Comparison of ENCODE assay signal across 19 cellular contexts in genomic region chr5:113166285-113166684, GRCh38.
DNase-seq lines count a peak whose midpoint lies in the region; FAIRE-seq and TF ChIP-seq lines count a peak whose summit lies in the region.
"Had no signal": no experiment of that assay in that cellular context is flagged by ENCODE, and none has a peak within 500 bp of the region (broad histone marks: within the 10 kb centered on the region; RNA-seq: fewer than 3 reads in every experiment).

No MANE protein-coding gene starts in this region.

- no peaks in the 10 kb centered on the region for H3K27me3 Mint-ChIP-seq in endodermal cell (ENCODE audit: insufficient read depth)
- no peaks in the 10 kb centered on the region for H3K27me3 Mint-ChIP-seq in neural progenitor cell (ENCODE audit: insufficient read depth, low read depth)
- H3K27me3 Mint-ChIP-seq: activated CD4-positive, alpha-beta T cell treated with anti-CD3 and anti-CD28 coated beads for 36 hours had no signal

- H3K9me3 Mint-ChIP-seq in endodermal cell (no peaks in the 10 kb centered on the region), neural progenitor cell (no peaks in the 10 kb centered on the region)
- H3K9me3 Mint-ChIP-seq: activated naive CD4-positive, alpha-beta T cell treated with anti-CD3 and anti-CD28 coated beads for 36 hours; H9; T-helper 2 cell treated with Interferon-gamma antibody and Interleukin-4, amounts not matched to agents 5 μg/mL and 100 μg/mL, for 36 hours had no signal

- TF ChIP-seq CTCF in endodermal cell (conservative IDR thresholded peaks at IDR 0.05) = no peak
- TF ChIP-seq CTCF in RWPE1 (conservative IDR thresholded peaks at IDR 0.05; ENCODE audit: low read depth) = no peak
- TF ChIP-seq CTCF in neural progenitor cell (IDR thresholded peaks at IDR 0.05) = no peak

- no peak overlapping the region for H2AFZ ChIP-seq in neural progenitor cell (replicated peaks)

- 90% methylated on average over 4 of the region's 4 CpGs for WGBS in endodermal cell (ENCODE audit: insufficient coverage in 1 of 2, insufficient read length in 1 of 2), 2 experiments

- H3K4me1 ChIP-seq in HUES48 (ENCODE audit: control insufficient read depth, insufficient read depth, low read length) (peaks cover 25% of the 10 kb centered on the region), endodermal cell (ENCODE audit: control insufficient read depth, insufficient read depth, low read length) (peaks cover 33% of the 10 kb centered on the region), neural progenitor cell (peaks cover 16% of the 10 kb centered on the region)

- peak; percentile 66 for FAIRE-seq in islet of Langerhans (lab: Jason Lieb, UNC)

- H3K79me2 ChIP-seq in neural progenitor cell (ENCODE audit: low read depth) = no peaks in the 10 kb centered on the region

- no peaks in the 10 kb centered on the region for H3K36me3 ChIP-seq in HUES48 (ENCODE audit: control insufficient read depth, insufficient read depth, low read length)
- H3K36me3 ChIP-seq in endodermal cell (ENCODE audit: control insufficient read depth, insufficient read depth, low read length) = peaks cover 53% of the 10 kb centered on the region
- H3K36me3 ChIP-seq in neural progenitor cell = no peaks in the 10 kb centered on the region
- H3K36me3 ChIP-seq: gastroesophageal sphincter, MG63 had no signal

- no peak overlapping the region for H3K4me3 ChIP-seq in HUES48 (ENCODE audit: low read depth, low read length)
- no peak overlapping the region for H3K4me3 ChIP-seq in endodermal cell (ENCODE audit: low read length)
- H3K4me3 ChIP-seq in neural progenitor cell = no peak overlapping the region
- H3K4me3 ChIP-seq: gastroesophageal sphincter, MG63 had no signal

- H3K36me3 Mint-ChIP-seq in endodermal cell (ENCODE audit: low read depth) (peaks cover 33% of the 10 kb centered on the region), neural progenitor cell (no peaks in the 10 kb centered on the region)

- H3F3A ChIP-seq in neural progenitor cell (ENCODE audit: low read depth) = peaks cover 7% of the 10 kb centered on the region

- H3K27ac ChIP-seq in HUES48 (ENCODE audit: low read depth, low read length) = peak overlapping the region; percentile 37
- no peak overlapping the region for H3K27ac ChIP-seq in endodermal cell (ENCODE audit: low read depth, low read length)
- H3K27ac ChIP-seq in RWPE1 = no peak overlapping the region
- no peak overlapping the region for H3K27ac ChIP-seq in neural progenitor cell
- H3K27ac ChIP-seq: gastroesophageal sphincter had no signal

- no peaks in the 10 kb centered on the region for H3K27me3 ChIP-seq in HUES48 (ENCODE audit: control insufficient read depth, insufficient read depth, low read length)
- H3K27me3 ChIP-seq in endodermal cell (ENCODE audit: control insufficient read depth, insufficient read depth, low read length, poor library complexity, severe bottlenecking) = no peaks in the 10 kb centered on the region
- no peaks in the 10 kb centered on the region for H3K27me3 ChIP-seq in neural progenitor cell
- H3K27me3 ChIP-seq: gastroesophageal sphincter had no signal

- DNase-seq in AG08396 (ENCODE audit: low spot score) = peak; percentile 51
- DNase-seq in endodermal cell = peak; percentile 14
- no peak for DNase-seq in RWPE1 (ENCODE audit: low spot score)
- no peak for DNase-seq in COLO829 (ENCODE audit: low spot score)
- DNase-seq in neural progenitor cell (ENCODE audit: low spot score) = no peak
- DNase-seq in NCI-H1694 treated with DMSO at 0.1 percent for 48 hours (lab: John Stamatoyannopoulos, UW) = no peak
- DNase-seq: activated CD4-positive, alpha-beta T cell treated with anti-CD3 and anti-CD28 coated beads for 36 hours; activated naive CD4-positive, alpha-beta T cell treated with anti-CD3 and anti-CD28 coated beads for 36 hours; H9; NCI-H2029; NCI-H510A treated with DMSO at 0.1 percent for 48 hours; stimulated activated CD4-positive, alpha-beta T cell treated with anti-CD3 and anti-CD28 coated beads, Interleukin-4, amount 100 ng/mL, for 24 hours; stimulated activated CD8-positive, alpha-beta memory T cell treated with anti-CD3 and anti-CD28 coated beads, Interleukin-4, amount 100 ng/mL, for 48 hours had no signal

- H3K4me3 Mint-ChIP-seq in endodermal cell (no peak overlapping the region), neural progenitor cell (no peak overlapping the region)
- H3K4me3 Mint-ChIP-seq: activated CD4-positive, alpha-beta T cell treated with anti-CD3 and anti-CD28 coated beads for 36 hours; activated naive CD4-positive, alpha-beta T cell treated with anti-CD3 and anti-CD28 coated beads for 36 hours; B cell; H9; T-helper 2 cell treated with Interferon-gamma antibody and Interleukin-4, amounts not matched to agents 5 μg/mL and 100 μg/mL, for 36 hours had no signal

- POLR2A ChIA-PET in RWPE1 (lab: Yijun Ruan, JAX; ENCODE audit: low non-redundant PET) = interaction anchor here (0.7 kb wide), 1 partner anchor 9 kb away, joined by 3 read pairs; no protein-coding TSS in a partner anchor

- H3K27ac Mint-ChIP-seq in endodermal cell (peak overlapping the region; percentile 49), neural progenitor cell (no peak overlapping the region)
- H3K27ac Mint-ChIP-seq: activated CD4-positive, alpha-beta T cell treated with anti-CD3 and anti-CD28 coated beads for 36 hours; activated naive CD4-positive, alpha-beta T cell treated with anti-CD3 and anti-CD28 coated beads for 36 hours; B cell; T-helper 2 cell treated with Interferon-gamma antibody and Interleukin-4, amounts not matched to agents 5 μg/mL and 100 μg/mL, for 36 hours had no signal

- no peak overlapping the region for H3K9ac ChIP-seq in HUES48 (ENCODE audit: low read depth, low read length)
- H3K9ac ChIP-seq in endodermal cell (ENCODE audit: extremely low read depth, low read length, poor library complexity, severe bottlenecking) = no peak overlapping the region
- no peak overlapping the region for H3K9ac ChIP-seq in neural progenitor cell

- no peak overlapping the region for H3K4me2 ChIP-seq in neural progenitor cell

- H3K9me3 ChIP-seq in HUES48 (ENCODE audit: control insufficient read depth, insufficient read depth, low read length) (no peaks in the 10 kb centered on the region), endodermal cell (ENCODE audit: control insufficient read depth, low read length) (no peaks in the 10 kb centered on the region), neural progenitor cell (ENCODE audit: low read depth) (no peaks in the 10 kb centered on the region)
- H3K9me3 ChIP-seq: gastroesophageal sphincter, MG63 had no signal

- CTCF ChIA-PET in RWPE1 (lab: Yijun Ruan, JAX) = interaction anchor here (0.6 to 0.9 kb wide), 3 partner anchors 13 to 83 kb away, joined by 3 to 5 read pairs (median 4); no protein-coding TSS in a partner anchor

- no peaks in the 10 kb centered on the region for H4K20me1 ChIP-seq in neural progenitor cell (ENCODE audit: low read depth)

- H3K4me1 Mint-ChIP-seq in endodermal cell (peaks cover 78% of the 10 kb centered on the region), neural progenitor cell (peaks cover 10% of the 10 kb centered on the region)
- H3K4me1 Mint-ChIP-seq: B cell had no signal

Comparison
In these comparisons a context has a peak if more than half of its experiments do, and no peak if none do; other contexts are left out.
1. DNase-seq: peak in AG08396 (single experiment) and endodermal cell (single experiment); none in RWPE1 (single experiment), COLO829 (single experiment), neural progenitor cell (single experiment) and NCI-H1694 treated with DMSO at 0.1 percent for 48 hours (single experiment).